ENCODE assay signal across 9 cellular contexts in genomic region chr22:31616315-31616980, GRCh38. TPM values are rescaled to one million over a fixed set of nuclear protein-coding genes. Genes with fewer than 3 reads are reported as not detected.
DNase-seq lines count a peak whose midpoint lies in the region; ATAC-seq and TF ChIP-seq lines count a peak whose summit lies in the region.
"Had no signal": no experiment of that assay in that cellular context is flagged by ENCODE, and none has a peak within 500 bp of the region (broad histone marks: within the 10 kb centered on the region; RNA-seq: fewer than 3 reads in every experiment).

No MANE protein-coding gene starts in this region.

- H3K9ac ChIP-seq in DND-41 (ENCODE audit: low read depth, low read length): no peak overlapping the region

- H2AFZ ChIP-seq in DND-41 (ENCODE audit: low read depth, low read length): no peak overlapping the region

- H3K4me3 Mint-ChIP-seq in T-cell: no peak overlapping the region
- H3K4me3 Mint-ChIP-seq in memory B cell: no peak overlapping the region
- no peak overlapping the region for H3K4me3 Mint-ChIP-seq in MCF 10A (ENCODE audit: unreplicated experiment)

- intact Hi-C loops in MCF 10A (cut with micrococcal nuclease): no loop called here
- intact Hi-C loops in left ventricle myocardium superior (cut with micrococcal nuclease): no loop called here
- intact Hi-C loops in ascending aorta (cut with DNase I): no loop called here

- H3K36me3 Mint-ChIP-seq in T-cell: peaks cover 25% of the 10 kb centered on the region
- H3K36me3 Mint-ChIP-seq in memory B cell: peaks cover 12% of the 10 kb centered on the region
- H3K36me3 Mint-ChIP-seq in MCF 10A (ENCODE audit: insufficient read depth, unreplicated experiment): peaks cover 56% of the 10 kb centered on the region

- ATAC-seq in DND-41 (ENCODE audit: insufficient read depth, low read depth): peak; percentile 21; the same call in 2 of the 3 replicates
- ATAC-seq in GM21423 (IDR thresholded peaks at IDR 0.05; ENCODE audit: unreplicated experiment): peak; percentile 69
- peak in 1 of 4 experiments; percentile 24 for ATAC-seq in T-cell (replicated peaks in 1 of 4)
- ATAC-seq in memory B cell (ENCODE audit: low read depth): peak; percentile 97
- no peak for ATAC-seq in left ventricle myocardium superior

- TF ChIP-seq CTCF in DND-41 (IDR thresholded peaks at IDR 0.05; ENCODE audit: borderline replicate concordance, extremely low read depth, low read length, poor library complexity, severe bottlenecking): no peak
- no peak for TF ChIP-seq CTCF in MCF 10A (IDR thresholded peaks at IDR 0.05; ENCODE audit: unreplicated experiment)
- TF ChIP-seq CTCF in ascending aorta (IDR thresholded peaks at IDR 0.05): no peak

- CTCF ChIA-PET in T-cell (lab: Charles Lee) (interaction anchor here in 1 of 2 donors (0.6 kb wide), 1 partner anchor 82 kb away, joined by 3 read pairs; no protein-coding TSS in a partner anchor), MCF 10A (lab: Yijun Ruan, JAX) (interaction anchor here (0.6 to 1.0 kb wide), 3 partner anchors 9 to 649 kb away, joined by 3 to 4 read pairs (median 4); no protein-coding TSS in a partner anchor)

- POLR2A ChIA-PET in T-cell (lab: Charles Lee): no interaction called here
- POLR2A ChIA-PET in MCF 10A (lab: Yijun Ruan, JAX): interaction anchor here (0.6 to 1.3 kb wide), 5 partner anchors 9 to 59 kb away, joined by 3 to 6 read pairs (median 3); partner anchors contain the start of gene PISD

- H3K36me3 ChIP-seq in DND-41 (ENCODE audit: insufficient read depth, low read length) (peaks cover 78% of the 10 kb centered on the region), ascending aorta (peaks cover 30 to 50% of the 10 kb centered on the region in 2 donors)

- no peak overlapping the region for H3K4me2 ChIP-seq in DND-41 (ENCODE audit: insufficient read depth, low read length)

- H3K4me1 ChIP-seq in DND-41 (ENCODE audit: insufficient read depth, low read length): no peaks in the 10 kb centered on the region
- H3K4me1 ChIP-seq in ascending aorta: no peaks in the 10 kb centered on the region

- H3K4me3 ChIP-seq in DND-41 (ENCODE audit: low read depth in 1 of 2, low read length in 2 of 2) (no peak overlapping the region), ascending aorta (no peak overlapping the region)

- H3K9me3 Mint-ChIP-seq in T-cell (no peaks in the 10 kb centered on the region), memory B cell (no peaks in the 10 kb centered on the region), MCF 10A (ENCODE audit: unreplicated experiment) (no peaks in the 10 kb centered on the region)

- H4K20me1 ChIP-seq in DND-41 (ENCODE audit: insufficient read depth, low read length): peaks cover 39% of the 10 kb centered on the region

- H3K27ac Mint-ChIP-seq in T-cell: peak overlapping the region; percentile 64 to 78
- H3K27ac Mint-ChIP-seq in memory B cell: peak overlapping the region; percentile 80
- H3K27ac Mint-ChIP-seq in MCF 10A (ENCODE audit: low read depth, unreplicated experiment): no peak overlapping the region

- H3K4me1 Mint-ChIP-seq in T-cell: peaks cover 12 to 21% (median 18%) of the 10 kb centered on the region in 3 donors
- H3K4me1 Mint-ChIP-seq in memory B cell: peaks cover 30% of the 10 kb centered on the region
- H3K4me1 Mint-ChIP-seq in MCF 10A (ENCODE audit: insufficient read depth, unreplicated experiment): no peaks in the 10 kb centered on the region

- H3K9me3 ChIP-seq in DND-41 (ENCODE audit: insufficient read depth, low read length, severe bottlenecking): no peaks in the 10 kb centered on the region
- H3K9me3 ChIP-seq in ascending aorta: no peaks in the 10 kb centered on the region

- peaks cover 6% of the 10 kb centered on the region; the same call in 1 of the 2 replicates for H3K79me2 ChIP-seq in DND-41 (ENCODE audit: insufficient read depth, low read length)

- H3K27me3 ChIP-seq in DND-41 (ENCODE audit: insufficient read depth, low read length, poor library complexity) (no peaks in the 10 kb centered on the region), ascending aorta (no peaks in the 10 kb centered on the region)

- H3K27me3 Mint-ChIP-seq in T-cell (no peaks in the 10 kb centered on the region), memory B cell (no peaks in the 10 kb centered on the region), MCF 10A (ENCODE audit: insufficient read depth, unreplicated experiment) (no peaks in the 10 kb centered on the region)

- DNase-seq in DND-41 (no peak), T-cell (no peak), memory B cell (ENCODE audit: low spot score in 2 of 2) (no peak), globus pallidus (ENCODE audit: low spot score) (no peak), MCF 10A (ENCODE audit: unreplicated experiment) (no peak), left ventricle myocardium superior (no peak), ascending aorta (ENCODE audit: low spot score in 2 of 2) (no peak)
- DNase-seq: SW 1271 had no signal

- BruUV-seq in MCF 10A (replicated peaks; lab: Mats Ljungman, UMichigan): no TSS peak

- H3K27ac ChIP-seq in DND-41 (ENCODE audit: low read length) (0 out of 2 replicates have a peak overlapping the region, but pooled peaks have one; percentile 4), ascending aorta (no peak overlapping the region)

RNA-seq across cellular contexts. Expression of gene PISD, which starts 45.6 kb away (rescaled TPM):
- 10 to 100 TPM; 35.0 to 44.2 (median 39.3) TPM for total RNA-seq in T-cell
- 38.3 and 48.2 TPM in 2 replicates for total RNA-seq in MCF 10A (2022)
- total RNA-seq in left ventricle myocardium superior: 15.1 TPM
- total RNA-seq in ascending aorta: 110 TPM
